ENCODE assay signal across 24 cellular contexts in genomic region chr5:52893863-52894262, GRCh38.
A peak's percentile ranks its signal among the peaks of the same experiment; 100 is the strongest.
DNase-seq lines count a peak whose midpoint lies in the region; ATAC-seq, FAIRE-seq and TF ChIP-seq lines count a peak whose summit lies in the region.
"Had no signal": no experiment of that assay in that cellular context is flagged by ENCODE, and none has a peak within 500 bp of the region (broad histone marks: within the 10 kb centered on the region; RNA-seq: fewer than 3 reads in every experiment).

No MANE protein-coding gene starts in this region.

- TF ChIP-seq POLR2A in HepG2 (IDR thresholded peaks at IDR 0.05; ENCODE audit: insufficient read depth in 1 of 2, low read depth in 2 of 2, low read length in 2 of 2), result no peak

- peaks cover 3 to 10% (median 6%) of the 10 kb centered on the region in 4 donors for H3K4me1 ChIP-seq in liver (ENCODE audit: control insufficient read depth in 4 of 4, insufficient read depth in 4 of 4, low read length in 3 of 4)
- H3K4me1 ChIP-seq in HepG2 (ENCODE audit: insufficient read depth, low read length), result peaks cover 14% of the 10 kb centered on the region
- H3K4me1 ChIP-seq in lower lobe of right lung, result peaks cover 6% of the 10 kb centered on the region
- H3K4me1 ChIP-seq in small intestine (ENCODE audit: control insufficient read depth in 2 of 2, insufficient read depth in 1 of 2, low read depth in 1 of 2, low read length in 1 of 2), result no peaks in the 10 kb centered on the region

- peaks cover 2 to 25% (median 7%) of the 10 kb centered on the region in 4 donors for H3K36me3 ChIP-seq in liver (ENCODE audit: control insufficient read depth in 4 of 4, insufficient read depth in 3 of 4, low read depth in 1 of 4, low read length in 3 of 4)
- peaks cover 2 to 7% of the 10 kb centered on the region in 2 experiments; a peak in 3 of 5 replicates for H3K36me3 ChIP-seq in HepG2 (replicated peaks in 1 of 2; ENCODE audit: control insufficient read depth in 1 of 2, insufficient read depth in 2 of 2, low read length in 2 of 2)
- peaks cover 11% of the 10 kb centered on the region for H3K36me3 ChIP-seq in lower lobe of right lung
- peaks cover 0 to 7% of the 10 kb centered on the region in 2 donors for H3K36me3 ChIP-seq in small intestine (ENCODE audit: control insufficient read depth in 2 of 2, insufficient read depth in 2 of 2, low read length in 2 of 2)

- DNase-seq in HepG2 (ENCODE audit: low spot score), result no peak
- DNase-seq in lower lobe of right lung, result no peak
- no peak for DNase-seq in small intestine
- no peak for DNase-seq in Kasumi-1 (lab: John Stamatoyannopoulos, UW)
- no peak for DNase-seq in iPS-NIHi7 (ENCODE audit: extremely low spot score)
- DNase-seq in DMS114 treated with DMSO at 0.1 percent for 48 hours (lab: John Stamatoyannopoulos, UW; ENCODE audit: unreplicated experiment), result no peak
- DNase-seq in D341Med (ENCODE audit: low spot score), result no peak
- DNase-seq: activated CD4-positive, alpha-beta T cell treated with anti-CD3 and anti-CD28 coated beads, Interleukin-2, amount 10 ng/mL, durations not matched to agents 24 days and 14 days; activated naive CD4-positive, alpha-beta T cell treated with Interleukin-2 at 50 U/mL for 16 hours; activated T-cell treated with anti-CD3 and anti-CD28 coated beads, Interleukin-2, amount 50 U/mL, for 48 hours; DMS79 treated with DMSO at 0.1 percent for 48 hours; naive B cell; NCI-H2081; NCI-H226; NCI-H748 treated with DMSO at 0.1 percent for 48 hours; stimulated activated CD4-positive, alpha-beta T cell treated with anti-CD3 and anti-CD28 coated beads, Interleukin-12 subunit alpha, Interleukin-12 subunit beta, amount 100 ng/mL, for 4 hours; stimulated activated CD4-positive, alpha-beta T cell treated with anti-CD3 and anti-CD28 coated beads, Interleukin-4, amount 100 ng/mL, for 4 hours; stimulated activated naive CD4-positive, alpha-beta T cell had no signal

- no TSS peak for BruUV-seq in HepG2 (replicated peaks; lab: Mats Ljungman, UMichigan)

- no peak overlapping the region for H2AFZ ChIP-seq in HepG2 (ENCODE audit: low read length)

- no peaks in the 10 kb centered on the region for H4K20me1 ChIP-seq in HepG2 (ENCODE audit: insufficient read depth, low read length)

- TF ChIP-seq RAD21 in liver (IDR thresholded peaks at IDR 0.05) (no peak), HepG2 (CRISPR knock-in tag; IDR thresholded peaks at IDR 0.05) (no peak)

- intact Hi-C loops in HepG2 (cut with micrococcal nuclease; ENCODE audit: unreplicated experiment) (no loop called here), lower lobe of right lung (cut with DNase I) (no loop called here)

- POLR2A ChIA-PET in HepG2 (lab: Yijun Ruan, JAX), result no interaction called here

- in situ Hi-C loops in HepG2 (cut with HindIII; ENCODE audit: extremely low pct_ligation_motif_present, low pct_unique_long_range_greater_than_20kb), result no loop called here

- 100% methylated on average over 1 of the region's 1 CpG for WGBS in liver
- 100% methylated on average over 1 of the region's 1 CpG for WGBS in HepG2 (ENCODE audit: low lambda C conversion rate)
- 91 to 97% (median 97%) methylated on average over 1 of the region's 1 CpG for WGBS in small intestine, 3 donors

- no peak for TF ChIP-seq EP300 in HepG2 (IDR thresholded peaks at IDR 0.05; ENCODE audit: low read depth in 2 of 2, low read length in 2 of 2)
- no peak for TF ChIP-seq EP300 in HepG2 (CRISPR knock-in tag; IDR thresholded peaks at IDR 0.05; ENCODE audit: borderline replicate concordance)

- ATAC-seq in HepG2 (no peak), lower lobe of right lung (no peak)

- H3K4me3 ChIP-seq in liver (ENCODE audit: low read depth in 1 of 3, low read length in 3 of 3), result no peak overlapping the region
- no peak overlapping the region for H3K4me3 ChIP-seq in HepG2 (replicated peaks in 1 of 3; ENCODE audit: insufficient read depth in 1 of 3, low read depth in 2 of 3, low read length in 3 of 3)
- H3K4me3 ChIP-seq in lower lobe of right lung, result no peak overlapping the region
- H3K4me3 ChIP-seq in small intestine (ENCODE audit: low read depth in 1 of 2, low read length in 2 of 2), result no peak overlapping the region
- H3K4me3 ChIP-seq: tibial nerve had no signal

- H3K27ac ChIP-seq in liver (ENCODE audit: low read depth in 1 of 2, low read length in 2 of 2) (peak overlapping the region in 1 of 2 donors; percentile 48), HepG2 (ENCODE audit: extremely low read length, insufficient read depth, low read length) (no peak overlapping the region), lower lobe of right lung (peak overlapping the region; percentile 7), small intestine (ENCODE audit: low read depth in 1 of 2, low read length in 1 of 2) (no peak overlapping the region)
- H3K27ac ChIP-seq: HL-60, RWPE1 had no signal

- no peak overlapping the region for H3K4me2 ChIP-seq in HepG2 (ENCODE audit: low read depth, low read length)

- H3K27me3 ChIP-seq in liver (ENCODE audit: control insufficient read depth in 4 of 4, insufficient read depth in 4 of 4, low read length in 3 of 4), result no peaks in the 10 kb centered on the region
- H3K27me3 ChIP-seq in HepG2 (ENCODE audit: control insufficient read depth in 1 of 2, insufficient read depth in 2 of 2, low read length in 2 of 2), result no peaks in the 10 kb centered on the region
- H3K27me3 ChIP-seq in lower lobe of right lung (ENCODE audit: low read depth), result no peaks in the 10 kb centered on the region
- H3K27me3 ChIP-seq in small intestine (ENCODE audit: control insufficient read depth in 2 of 2, insufficient read depth in 2 of 2, low read length in 2 of 2), result no peaks in the 10 kb centered on the region
- H3K27me3 ChIP-seq: tibial nerve had no signal

- CTCF ChIA-PET in HepG2 (lab: Yijun Ruan, JAX; ENCODE audit: low intra/inter-chr PET ratio, low total read pairs), result no interaction called here

- TF ChIP-seq CTCF in liver (IDR thresholded peaks at IDR 0.05; ENCODE audit: low read depth, low read length, missing input control), result no peak
- no peak for TF ChIP-seq CTCF in HepG2 (CRISPR knock-in tag; IDR thresholded peaks at IDR 0.05)
- TF ChIP-seq CTCF in lower lobe of right lung (IDR thresholded peaks at IDR 0.05), result no peak

- H3K9me3 ChIP-seq in liver (ENCODE audit: control insufficient read depth in 4 of 4, low read length in 3 of 4), result no peaks in the 10 kb centered on the region
- H3K9me3 ChIP-seq in HepG2 (ENCODE audit: low read length), result no peaks in the 10 kb centered on the region
- no peaks in the 10 kb centered on the region for H3K9me3 ChIP-seq in lower lobe of right lung
- no peaks in the 10 kb centered on the region for H3K9me3 ChIP-seq in small intestine (ENCODE audit: control insufficient read depth, low read depth)
- H3K9me3 ChIP-seq: tibial nerve had no signal

- H3K79me2 ChIP-seq in HepG2 (ENCODE audit: insufficient read depth, low read length), result no peaks in the 10 kb centered on the region

- FAIRE-seq in HepG2 (lab: Jason Lieb, UNC), result no peak
- peak; percentile 30 for FAIRE-seq in small intestine (lab: Jason Lieb, UNC)
- FAIRE-seq: A204.1, bronchial epithelial cell had no signal

- H3K9ac ChIP-seq in liver (ENCODE audit: low read depth in 1 of 2, low read length in 2 of 2) (no peak overlapping the region), HepG2 (ENCODE audit: insufficient read depth, low read depth, low read length) (no peak overlapping the region)

TF ChIP-seq in liver, 16 proteins besides CTCF, POLR2A, EP300 and RAD21 (continues in another document):
- TF ChIP-seq RXRA (IDR thresholded peaks at IDR 0.05), result no peak

TF ChIP-seq in HepG2, 621 proteins besides CTCF, POLR2A, EP300 and RAD21 (continues in another document):
- TF ChIP-seq MAFF (IDR thresholded peaks at IDR 0.05; ENCODE audit: low read depth, low read length) (no peak), AFF4 (CRISPR knock-in tag; IDR thresholded peaks at IDR 0.05) (no peak), GATA4 (IDR thresholded peaks at IDR 0.05; ENCODE audit: borderline replicate concordance, low read depth) (no peak), ATF7 (IDR thresholded peaks at IDR 0.05) (no peak), ATF7 (CRISPR knock-in tag; IDR thresholded peaks at IDR 0.05) (no peak), SRSF9 (IDR thresholded peaks at IDR 0.05; ENCODE audit: borderline replicate concordance, insufficient read depth, low read depth, low read length, poor library complexity, severe bottlenecking) (no peak), ZBTB3 (CRISPR knock-in tag; IDR thresholded peaks at IDR 0.05; ENCODE audit: borderline replicate concordance, low read depth) (no peak), ZEB1 (IDR thresholded peaks at IDR 0.05; ENCODE audit: insufficient replicate concordance, low read depth) (no peak)
